Comparison of ENCODE assay signal across 11 cellular contexts in the genomic region with DNA sequence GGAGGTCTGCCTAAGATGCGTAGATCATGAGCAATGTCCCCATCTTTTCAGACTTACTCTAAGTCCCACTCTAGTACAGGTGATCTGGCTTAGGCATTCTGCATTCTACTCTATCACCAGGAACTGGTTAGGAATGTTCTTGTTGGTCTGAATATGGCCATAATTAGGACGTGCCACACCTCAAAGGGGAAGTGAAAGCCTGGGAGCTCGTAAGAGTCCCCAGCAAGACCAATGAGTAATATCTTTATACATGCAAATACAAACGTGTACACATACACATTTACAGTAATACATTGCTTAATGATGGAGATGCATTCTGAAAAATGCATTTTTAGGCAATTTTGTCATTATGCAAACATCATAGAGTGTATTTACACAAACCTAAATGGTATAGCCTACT. TPM values are rescaled to one million over a fixed set of nuclear protein-coding genes. Genes with fewer than 3 reads are reported as not detected.
DNase-seq lines count a peak whose midpoint lies in the region; ATAC-seq and TF ChIP-seq lines count a peak whose summit lies in the region.
"Had no signal": no experiment of that assay in that cellular context is flagged by ENCODE, and none has a peak within 500 bp of the region (broad histone marks: within the 10 kb centered on the region; RNA-seq: fewer than 3 reads in every experiment).

No MANE protein-coding gene starts in this region.

- H3K9me3 ChIP-seq in effector memory CD4-positive, alpha-beta T cell (ENCODE audit: control insufficient read depth, low read length), result no peaks in the 10 kb centered on the region
- H3K9me3 ChIP-seq in mammary epithelial cell (replicated peaks; ENCODE audit: insufficient read depth, low read length), result no peaks in the 10 kb centered on the region
- H3K9me3 ChIP-seq: psoas muscle had no signal

- H3K4me3 ChIP-seq in effector memory CD4-positive, alpha-beta T cell (ENCODE audit: insufficient read depth, low read depth, low read length, poor library complexity, severe bottlenecking), result no peak overlapping the region
- H3K4me3 ChIP-seq in mammary epithelial cell (replicated peaks in 1 of 3; ENCODE audit: insufficient read depth in 1 of 3, low read depth in 2 of 3, low read length in 3 of 3), result no peak overlapping the region
- H3K4me3 ChIP-seq: psoas muscle had no signal

- peak; percentile 84 for ATAC-seq in GM19324 (IDR thresholded peaks at IDR 0.05; ENCODE audit: low FRiP score, unreplicated experiment)
- peak; percentile 96 for ATAC-seq in HG02798 (IDR thresholded peaks at IDR 0.05; ENCODE audit: poor library complexity, unreplicated experiment)
- peak; percentile 87 for ATAC-seq in HG03575 (IDR thresholded peaks at IDR 0.05; ENCODE audit: extremely low read depth, insufficient number of reproducible peaks, low FRiP score, unreplicated experiment)
- peak; percentile 88 for ATAC-seq in stimulated activated memory B cell treated with anti-CD40 and anti-IgM and Interleukin-4, amounts not matched to agents 10 μg/mL and 1 μg/mL and 100 μg/mL, for 72 hours
- ATAC-seq in foreskin keratinocyte, result no peak

- no peak overlapping the region for H3K4me3 Mint-ChIP-seq in stimulated activated memory B cell treated with anti-CD40 and anti-IgM and Interleukin-4, amounts not matched to agents 10 μg/mL and 1 μg/mL and 100 μg/mL, for 72 hours
- H3K4me3 Mint-ChIP-seq: activated naive CD8-positive, alpha-beta T cell treated with anti-CD3 and anti-CD28 coated beads for 36 hours had no signal

- no peak overlapping the region for H3K9ac ChIP-seq in mammary epithelial cell (ENCODE audit: insufficient read depth, low read length)

- in situ Hi-C loops in mammary epithelial cell (cut with MboI; ENCODE audit: low sequenced_read_pairs in 2 of 2), result no loop called here

- dilution Hi-C loops in mammary epithelial cell (cut with HindIII; ENCODE audit: low sequenced_read_pairs), result no loop called here

- 85% methylated on average over 4 of the region's 4 CpGs for WGBS in mammary epithelial cell (ENCODE audit: low coverage, missing lambda C conversion rate)

- H4K20me1 ChIP-seq in mammary epithelial cell (ENCODE audit: insufficient read depth, low read length), result no peaks in the 10 kb centered on the region

- H3K27me3 Mint-ChIP-seq in stimulated activated memory B cell treated with anti-CD40 and anti-IgM and Interleukin-4, amounts not matched to agents 10 μg/mL and 1 μg/mL and 100 μg/mL, for 72 hours, result no peaks in the 10 kb centered on the region
- H3K27me3 Mint-ChIP-seq: activated naive CD8-positive, alpha-beta T cell treated with anti-CD3 and anti-CD28 coated beads for 36 hours had no signal

- no peak for TF ChIP-seq CTCF in mammary epithelial cell (conservative IDR thresholded peaks at IDR 0.05 in 1 of 2, IDR thresholded peaks at IDR 0.05 in 1 of 2; ENCODE audit: extremely low read depth in 1 of 2, insufficient read depth in 1 of 2, low read depth in 1 of 2, low read length in 2 of 2)
- no peak for TF ChIP-seq CTCF in foreskin keratinocyte (conservative IDR thresholded peaks at IDR 0.05)

- H3K79me2 ChIP-seq in mammary epithelial cell (ENCODE audit: insufficient read depth, low read length), result no peaks in the 10 kb centered on the region

- CTCF ChIA-PET in mammary epithelial cell (lab: Charles Lee; ENCODE audit: low non-redundant PET), result no interaction called here

- no peak overlapping the region for H3K27ac Mint-ChIP-seq in stimulated activated memory B cell treated with anti-CD40 and anti-IgM and Interleukin-4, amounts not matched to agents 10 μg/mL and 1 μg/mL and 100 μg/mL, for 72 hours
- H3K27ac Mint-ChIP-seq: activated naive CD8-positive, alpha-beta T cell treated with anti-CD3 and anti-CD28 coated beads for 36 hours had no signal

- no peak overlapping the region for H2AFZ ChIP-seq in mammary epithelial cell (ENCODE audit: low read depth, low read length)

- H3K36me3 Mint-ChIP-seq in stimulated activated memory B cell treated with anti-CD40 and anti-IgM and Interleukin-4, amounts not matched to agents 10 μg/mL and 1 μg/mL and 100 μg/mL, for 72 hours, result peaks cover 56% of the 10 kb centered on the region

- no TSS peak for BruUV-seq in mammary epithelial cell (replicated peaks; lab: Mats Ljungman, UMichigan)

- intact Hi-C loops in mammary epithelial cell (cut with micrococcal nuclease), result no loop called here

- H3K9me3 Mint-ChIP-seq in stimulated activated memory B cell treated with anti-CD40 and anti-IgM and Interleukin-4, amounts not matched to agents 10 μg/mL and 1 μg/mL and 100 μg/mL, for 72 hours, result no peaks in the 10 kb centered on the region
- H3K9me3 Mint-ChIP-seq: activated naive CD8-positive, alpha-beta T cell treated with anti-CD3 and anti-CD28 coated beads for 36 hours had no signal

- H3K4me1 ChIP-seq in effector memory CD4-positive, alpha-beta T cell (ENCODE audit: control insufficient read depth, insufficient read depth, low read length, poor library complexity, severe bottlenecking), result no peaks in the 10 kb centered on the region
- H3K4me1 ChIP-seq in mammary epithelial cell (ENCODE audit: insufficient read depth, low read length) (no peaks in the 10 kb centered on the region), foreskin keratinocyte (no peaks in the 10 kb centered on the region)
- H3K4me1 ChIP-seq: psoas muscle had no signal

- peaks cover 16% of the 10 kb centered on the region for H3K4me1 Mint-ChIP-seq in stimulated activated memory B cell treated with anti-CD40 and anti-IgM and Interleukin-4, amounts not matched to agents 10 μg/mL and 1 μg/mL and 100 μg/mL, for 72 hours
- H3K4me1 Mint-ChIP-seq: activated naive CD8-positive, alpha-beta T cell treated with anti-CD3 and anti-CD28 coated beads for 36 hours had no signal

- peaks cover 76% of the 10 kb centered on the region for H3K36me3 ChIP-seq in effector memory CD4-positive, alpha-beta T cell (ENCODE audit: control insufficient read depth, insufficient read depth, low read length)
- peaks cover 25% of the 10 kb centered on the region for H3K36me3 ChIP-seq in mammary epithelial cell (ENCODE audit: insufficient read depth, low read length)

- no peak overlapping the region for H3K4me2 ChIP-seq in mammary epithelial cell (ENCODE audit: insufficient read depth, low read depth, low read length)

- no peak overlapping the region for H3K27ac ChIP-seq in effector memory CD4-positive, alpha-beta T cell (ENCODE audit: insufficient read depth, low read length, poor library complexity, severe bottlenecking)
- H3K27ac ChIP-seq in mammary epithelial cell (ENCODE audit: insufficient read depth, low read depth, low read length), result no peak overlapping the region
- no peak overlapping the region for H3K27ac ChIP-seq in foreskin keratinocyte
- H3K27ac ChIP-seq: psoas muscle had no signal

- no peaks in the 10 kb centered on the region for H3K27me3 ChIP-seq in effector memory CD4-positive, alpha-beta T cell (replicated peaks; ENCODE audit: control insufficient read depth, insufficient read depth, low read length, poor library complexity, severe bottlenecking)
- H3K27me3 ChIP-seq in mammary epithelial cell (ENCODE audit: insufficient read depth, low read length), result no peaks in the 10 kb centered on the region
- no peaks in the 10 kb centered on the region for H3K27me3 ChIP-seq in foreskin keratinocyte

- no peak for DNase-seq in HuH-7 (ENCODE audit: low spot score)
- DNase-seq in effector memory CD4-positive, alpha-beta T cell, result no peak
- no peak for DNase-seq in mammary epithelial cell
- no peak for DNase-seq in foreskin keratinocyte
- DNase-seq: activated naive CD8-positive, alpha-beta T cell treated with anti-CD3 and anti-CD28 coated beads for 36 hours; NCI-H69; psoas muscle had no signal

RNA-seq across cellular contexts. Expression of a gene that starts 19.4 kb away (rescaled TPM):
- total RNA-seq in mammary epithelial cell, result 10 to 100 TPM; 34.7 to 40.0 TPM
- polyA plus RNA-seq in mammary epithelial cell, result 43.8 TPM
- 21.6 TPM for polyA minus RNA-seq in mammary epithelial cell
- 42.8 and 45.7 TPM in 2 replicates for total RNA-seq in foreskin keratinocyte
- 26.1 and 30.7 TPM in 2 replicates for polyA plus RNA-seq in foreskin keratinocyte
